ENCODE assay signal across 9 cellular contexts in genomic region chr7:1478480-1478879, GRCh38. TPM values are rescaled to one million over a fixed set of nuclear protein-coding genes. Genes with fewer than 3 reads are reported as not detected.
"Had no signal": no experiment of that assay in that cellular context is flagged by ENCODE, and none has a peak within 500 bp of the region (broad histone marks: within the 10 kb centered on the region; RNA-seq: fewer than 3 reads in every experiment).

No MANE protein-coding gene starts in this region.

- H3K27ac ChIP-seq: HL-60, KMS-11 had no signal

- DNase-seq: IMR-90, Karpas-422, KBM-7, KG1 had no signal

- H3K4me2 ChIP-seq: KMS-11 had no signal

- FAIRE-seq: HepG2, HTR-8/SVneo had no signal

- ATAC-seq: HepG2 had no signal

- H3K9ac ChIP-seq: KMS-11 had no signal

RNA-seq across cellular contexts. Expression of gene MICALL2, which starts 19.2 kb away (rescaled TPM):
- polyA plus RNA-seq: IgD-negative memory B cell had no signal
